26 cellular contexts compared by ENCODE assay signal in the genomic region with DNA sequence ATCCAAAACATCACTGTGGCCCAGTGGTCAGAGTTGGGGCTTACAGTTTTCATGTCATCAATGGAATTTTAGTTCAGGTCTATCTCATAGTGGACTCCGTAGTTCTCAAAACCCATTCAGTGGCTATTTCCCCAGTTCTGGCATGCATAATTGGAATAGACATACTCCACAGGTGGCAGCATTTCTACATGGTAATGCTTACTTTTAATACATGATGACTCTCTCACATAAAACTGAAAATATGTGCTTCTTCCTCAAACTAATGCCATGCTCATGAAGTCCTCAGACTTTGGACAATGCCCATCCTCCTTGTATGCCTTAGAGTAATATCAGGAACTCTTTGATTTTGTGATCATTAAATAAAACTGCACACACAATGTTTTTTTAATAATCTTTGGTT.
DNase-seq lines count a peak whose midpoint lies in the region; TF ChIP-seq lines count a peak whose summit lies in the region.
"Had no signal": no experiment of that assay in that cellular context is flagged by ENCODE, and none has a peak within 500 bp of the region (broad histone marks: within the 10 kb centered on the region; RNA-seq: fewer than 3 reads in every experiment).

No MANE protein-coding gene starts in this region.

- no peaks in the 10 kb centered on the region for H3K4me1 Mint-ChIP-seq in activated T-cell treated with anti-CD3 and anti-CD28 coated beads, Interleukin-2, amount 50 U/mL, for 24 hours (ENCODE audit: low read depth)
- H3K4me1 Mint-ChIP-seq: activated CD4-positive, alpha-beta T cell treated with anti-CD3 and anti-CD28 coated beads, Interleukin-2, amount 10 ng/mL, durations not matched to agents 7 days and 5 days; activated naive CD8-positive, alpha-beta T cell treated with anti-CD3 and anti-CD28 coated beads, Interleukin-2, amount 10 ng/mL, durations not matched to agents 7 days and 5 days; CD14-positive monocyte had no signal

- H3K36me3 ChIP-seq in smooth muscle cell (ENCODE audit: low read depth), result no peaks in the 10 kb centered on the region

- 95% methylated on average over 1 of the region's 1 CpG for WGBS in smooth muscle cell (ENCODE audit: low lambda C conversion rate)

- H3K4me2 ChIP-seq in smooth muscle cell, result no peak overlapping the region
- H3K4me2 ChIP-seq: PC-9 had no signal

- no peaks in the 10 kb centered on the region for H3K27me3 Mint-ChIP-seq in activated T-cell treated with anti-CD3 and anti-CD28 coated beads, Interleukin-2, amount 50 U/mL, for 24 hours
- H3K27me3 Mint-ChIP-seq: activated CD4-positive, alpha-beta T cell treated with anti-CD3 and anti-CD28 coated beads, Interleukin-2, amount 10 ng/mL, durations not matched to agents 7 days and 5 days; activated naive CD8-positive, alpha-beta T cell treated with anti-CD3 and anti-CD28 coated beads, Interleukin-2, amount 10 ng/mL, durations not matched to agents 7 days and 5 days; natural killer cell treated with Interleukin-12 subunit alpha and Interleukin-12 subunit beta and Interleukin-15 and Interleukin-18, amount 100 ng/mL, for 72 hours had no signal

- no peak overlapping the region for H3K27ac Mint-ChIP-seq in activated T-cell treated with anti-CD3 and anti-CD28 coated beads, Interleukin-2, amount 50 U/mL, for 24 hours
- H3K27ac Mint-ChIP-seq: activated CD4-positive, alpha-beta T cell treated with anti-CD3 and anti-CD28 coated beads, Interleukin-2, amount 10 ng/mL, durations not matched to agents 7 days and 5 days; activated naive CD8-positive, alpha-beta T cell treated with anti-CD3 and anti-CD28 coated beads, Interleukin-2, amount 10 ng/mL, durations not matched to agents 7 days and 5 days; activated T-helper 2 cell treated with anti-CD3 and anti-CD28 coated beads, Interferon-gamma antibody, Interleukin-2, Interleukin-4, amounts not matched to agents 10 μg/mL and 5 μg/mL and 100 μg/mL, durations not matched to agents 14 hours and 24 hours and 36 hours; CD14-positive monocyte; H9; natural killer cell treated with Interleukin-12 subunit alpha and Interleukin-12 subunit beta and Interleukin-15 and Interleukin-18, amount 100 ng/mL, for 72 hours had no signal

- no peaks in the 10 kb centered on the region for H3K9me3 ChIP-seq in smooth muscle cell (replicated peaks; ENCODE audit: low read depth)

- no peak overlapping the region for H2AFZ ChIP-seq in smooth muscle cell (ENCODE audit: low read depth)
- H2AFZ ChIP-seq: parathyroid adenoma, PC-9 had no signal

- H3F3A ChIP-seq in smooth muscle cell (ENCODE audit: low read depth), result no peaks in the 10 kb centered on the region

- H3K4me3 Mint-ChIP-seq in activated T-cell treated with anti-CD3 and anti-CD28 coated beads, Interleukin-2, amount 50 U/mL, for 24 hours, result no peak overlapping the region
- H3K4me3 Mint-ChIP-seq: activated CD4-positive, alpha-beta T cell treated with anti-CD3 and anti-CD28 coated beads, Interleukin-2, amount 10 ng/mL, durations not matched to agents 7 days and 5 days; activated naive CD8-positive, alpha-beta T cell treated with anti-CD3 and anti-CD28 coated beads, Interleukin-2, amount 10 ng/mL, durations not matched to agents 7 days and 5 days; CD14-positive monocyte; H9; natural killer cell treated with Interleukin-12 subunit alpha and Interleukin-12 subunit beta and Interleukin-15 and Interleukin-18, amount 100 ng/mL, for 72 hours had no signal

- no peak overlapping the region for H3K27ac ChIP-seq in smooth muscle cell (ENCODE audit: low read depth)
- H3K27ac ChIP-seq: 22Rv1, parathyroid adenoma, PC-9 had no signal

- peaks cover 4% of the 10 kb centered on the region for H3K4me1 ChIP-seq in smooth muscle cell (ENCODE audit: low read depth)
- H3K4me1 ChIP-seq: parathyroid adenoma had no signal

- no peaks in the 10 kb centered on the region for H3K79me2 ChIP-seq in smooth muscle cell (ENCODE audit: low read depth)
- H3K79me2 ChIP-seq: parathyroid adenoma had no signal

- peaks cover 3% of the 10 kb centered on the region for H3K9me3 Mint-ChIP-seq in activated T-cell treated with anti-CD3 and anti-CD28 coated beads, Interleukin-2, amount 50 U/mL, for 24 hours
- H3K9me3 Mint-ChIP-seq: activated naive CD8-positive, alpha-beta T cell treated with anti-CD3 and anti-CD28 coated beads, Interleukin-2, amount 10 ng/mL, durations not matched to agents 7 days and 5 days; H9 had no signal

- H3K36me3 Mint-ChIP-seq in activated T-cell treated with anti-CD3 and anti-CD28 coated beads, Interleukin-2, amount 50 U/mL, for 24 hours (ENCODE audit: low read depth), result no peaks in the 10 kb centered on the region
- H3K36me3 Mint-ChIP-seq: activated naive CD8-positive, alpha-beta T cell treated with anti-CD3 and anti-CD28 coated beads, Interleukin-2, amount 10 ng/mL, durations not matched to agents 7 days and 5 days; CD14-positive monocyte; natural killer cell treated with Interleukin-12 subunit alpha and Interleukin-12 subunit beta and Interleukin-15 and Interleukin-18, amount 100 ng/mL, for 72 hours had no signal

- no peaks in the 10 kb centered on the region for H3K27me3 ChIP-seq in smooth muscle cell (ENCODE audit: low read depth)

- H4K20me1 ChIP-seq in smooth muscle cell (ENCODE audit: low read depth), result no peaks in the 10 kb centered on the region

- H3K4me3 ChIP-seq in LNCaP clone FGC (ENCODE audit: low read depth, low read length), result no peak overlapping the region
- H3K4me3 ChIP-seq in choroid plexus epithelial cell (ENCODE audit: low read depth, low read length), result no peak overlapping the region
- no peak overlapping the region for H3K4me3 ChIP-seq in retinal pigment epithelial cell (ENCODE audit: low read length)
- H3K4me3 ChIP-seq in smooth muscle cell, result no peak overlapping the region
- H3K4me3 ChIP-seq: PC-9 had no signal

- DNase-seq in DMS 273 (lab: John Stamatoyannopoulos, UW; ENCODE audit: unreplicated experiment) (peak; percentile 11), DMS 273 treated with DMSO at 0.1 percent for 48 hours (lab: John Stamatoyannopoulos, UW) (no peak), LNCaP clone FGC (ENCODE audit: low read depth) (no peak), choroid plexus epithelial cell (ENCODE audit: low read depth) (peak; percentile 62), retinal pigment epithelial cell (ENCODE audit: low read depth) (peak; percentile 20), smooth muscle cell (lab: John Stamatoyannopoulos, UW; ENCODE audit: unreplicated experiment) (no peak), occipital lobe (lab: John Stamatoyannopoulos, UW) (no peak)
- DNase-seq in activated T-cell treated with anti-CD3 and anti-CD28 coated beads, Interleukin-2, amount 50 U/mL, for 24 hours, result no peak
- DNase-seq: activated CD4-positive, alpha-beta T cell treated with anti-CD3 and anti-CD28 coated beads, Interleukin-2, amount 10 ng/mL, durations not matched to agents 7 days and 5 days; activated naive CD8-positive, alpha-beta T cell treated with anti-CD3 and anti-CD28 coated beads, Interleukin-2, amount 10 ng/mL, durations not matched to agents 7 days and 5 days; H9; KBM-7; midbrain; NCI-H1048; NCI-H187 treated with DMSO at 0.1 percent for 48 hours; NCI-H2227 treated with DMSO at 0.1 percent for 48 hours; NCI-H748 treated with DMSO at 0.1 percent for 48 hours; PC-9; SHP77; stimulated activated CD8-positive, alpha-beta memory T cell treated with anti-CD3 and anti-CD28 coated beads, Interleukin-4, amount 100 ng/mL, for 48 hours; trophoblast cell had no signal

- H3K9ac ChIP-seq in smooth muscle cell (ENCODE audit: low read depth), result no peak overlapping the region
- H3K9ac ChIP-seq: parathyroid adenoma had no signal

- peak; percentile 34 for TF ChIP-seq CTCF in LNCaP clone FGC (IDR thresholded peaks at IDR 0.05; ENCODE audit: control insufficient read depth, extremely low read depth, insufficient read depth)
- TF ChIP-seq CTCF in choroid plexus epithelial cell (conservative IDR thresholded peaks at IDR 0.05; ENCODE audit: low read depth, low read length), result peak; percentile 41
- TF ChIP-seq CTCF in retinal pigment epithelial cell (conservative IDR thresholded peaks at IDR 0.05; ENCODE audit: low read depth, low read length), result peak; percentile 40
- TF ChIP-seq CTCF in smooth muscle cell (IDR thresholded peaks at IDR 0.05; ENCODE audit: borderline replicate concordance, insufficient read depth, poor library complexity, severe bottlenecking), result no peak

Comparison
In these comparisons a context has a peak if more than half of its experiments do, and no peak if none do; other contexts are left out.
1. DNase-seq: peak in DMS 273 (single experiment), choroid plexus epithelial cell (single experiment) and retinal pigment epithelial cell (single experiment); none in DMS 273 treated with DMSO at 0.1 percent for 48 hours (single experiment), LNCaP clone FGC (single experiment), activated T-cell treated with anti-CD3 and anti-CD28 coated beads, Interleukin-2, amount 50 U/mL, for 24 hours (single experiment), smooth muscle cell (single experiment) and occipital lobe (single experiment).